Comparison of ENCODE assay signal across 2 cellular contexts in the genomic region with DNA sequence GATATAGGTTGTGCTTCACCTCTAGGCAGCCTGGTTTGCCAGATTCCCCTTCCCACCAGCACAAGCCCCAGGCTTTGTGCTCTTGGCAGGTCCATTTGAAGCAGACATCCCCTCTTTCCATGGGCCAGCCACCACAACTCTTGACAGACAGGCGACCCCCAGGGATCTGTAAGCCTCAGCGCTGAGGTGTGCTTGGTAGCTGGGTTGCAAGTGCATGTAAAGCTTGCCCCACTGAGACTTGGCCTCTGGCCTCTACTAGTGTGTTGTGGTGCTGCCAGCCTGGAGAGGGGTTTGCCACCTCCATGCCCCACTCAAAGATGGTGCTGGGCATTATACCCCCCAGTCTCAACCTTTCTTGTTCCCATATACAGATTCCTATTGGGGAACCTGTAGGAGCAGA.
TF ChIP-seq lines count a peak whose summit lies in the region.

No MANE protein-coding gene starts in this region.

TF ChIP-seq in IMR-90, 13 proteins besides CTCF, POLR2A, EP300 and RAD21 (continued from another document):
- TF ChIP-seq SMC3 (IDR thresholded peaks at IDR 0.05; ENCODE audit: low read depth, low read length) (no peak), RCOR1 (IDR thresholded peaks at IDR 0.05; ENCODE audit: insufficient replicate concordance, low read length) (no peak), FOS (IDR thresholded peaks at IDR 0.05; ENCODE audit: low read depth, low read length) (no peak)

TF ChIP-seq in endothelial cell of umbilical vein, 7 proteins besides CTCF, POLR2A, EP300 and RAD21 (continued from another document):
- no peak for TF ChIP-seq JUN (IDR thresholded peaks at IDR 0.05; ENCODE audit: borderline replicate concordance, insufficient read depth, insufficient read length, low read depth)
- no peak for TF ChIP-seq POLR2AphosphoS5 (IDR thresholded peaks at IDR 0.05; ENCODE audit: insufficient read depth, low read depth, low read length)
- TF ChIP-seq, protein P1, sequence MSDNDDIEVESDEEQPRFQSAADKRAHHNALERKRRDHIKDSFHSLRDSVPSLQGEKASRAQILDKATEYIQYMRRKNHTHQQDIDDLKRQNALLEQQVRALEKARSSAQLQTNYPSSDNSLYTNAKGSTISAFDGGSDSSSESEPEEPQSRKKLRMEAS (IDR thresholded peaks at IDR 0.05; ENCODE audit: insufficient read depth, insufficient read length), result no peak
- TF ChIP-seq EZH2 (IDR thresholded peaks at IDR 0.05; ENCODE audit: borderline replicate concordance, low read depth, low read length, severe bottlenecking), result no peak
- TF ChIP-seq GATA2 (IDR thresholded peaks at IDR 0.05; ENCODE audit: insufficient read depth, insufficient read length, low read depth, low read length), result no peak
